In genomic region chr4:16225681-16225995, GRCh38 we compare ENCODE assay signal across 8 cellular contexts. TPM values are rescaled to one million over a fixed set of nuclear protein-coding genes. Genes with fewer than 3 reads are reported as not detected.
DNase-seq lines count a peak whose midpoint lies in the region; ATAC-seq and TF ChIP-seq lines count a peak whose summit lies in the region.

No MANE protein-coding gene starts in this region.

- no peaks in the 10 kb centered on the region for H3K9me2 ChIP-seq in neural cell (ENCODE audit: insufficient read depth, low read length)

- TF ChIP-seq EP300 in neural cell (conservative IDR thresholded peaks at IDR 0.05; ENCODE audit: poor library complexity, severe bottlenecking) = no peak

- peaks cover 32% of the 10 kb centered on the region for H3K79me2 ChIP-seq in neural cell (replicated peaks; ENCODE audit: insufficient read depth, low read length)

- H3K27ac ChIP-seq in KOPT-K1 (ENCODE audit: low read depth, low read length, poor library complexity, severe bottlenecking) (peak overlapping the region; percentile 72), dorsolateral prefrontal cortex (peak overlapping the region in 58 of 59 donors; percentile 34 to 100 (median 94)), neural cell (ENCODE audit: low read length) (no peak overlapping the region)

- intact Hi-C loops in dorsolateral prefrontal cortex (cut with DNase I) = loop anchor here in 1 of 2 donors (10.0 kb wide), 1 partner anchor 571 kb away; the partner anchor contains the start of gene FBXL5

- H3K36me3 ChIP-seq in KOPT-K1 (ENCODE audit: insufficient read depth, low read length) = 0 out of 2 replicates have a peak, but pooled peaks cover 6% of the 10 kb centered on the region
- H3K36me3 ChIP-seq in neural cell (ENCODE audit: insufficient read depth, low read length) = no peaks in the 10 kb centered on the region

- peak overlapping the region; percentile 83 for H3K4me2 ChIP-seq in neural cell (ENCODE audit: low read length)

- H3K4me3 ChIP-seq in dorsolateral prefrontal cortex = peak overlapping the region; percentile 38 to 93 (median 83)
- H3K4me3 ChIP-seq in neural cell (ENCODE audit: low read length) = peak overlapping the region; percentile 87

- no peaks in the 10 kb centered on the region for H3K27me3 ChIP-seq in dorsolateral prefrontal cortex
- H3K27me3 ChIP-seq in neural cell (ENCODE audit: insufficient read depth, low read depth, low read length) = no peaks in the 10 kb centered on the region

- no peak overlapping the region for H2AFZ ChIP-seq in neural cell (ENCODE audit: low read depth, low read length)

- no peaks in the 10 kb centered on the region for H3K9me3 ChIP-seq in KOPT-K1 (ENCODE audit: insufficient read depth, low read length, poor library complexity, severe bottlenecking)
- no peaks in the 10 kb centered on the region for H3K9me3 ChIP-seq in neural cell (ENCODE audit: low read length)

- DNase-seq in dorsolateral prefrontal cortex (no peak), NCI-H446 treated with DMSO at 0.1 percent for 48 hours (lab: John Stamatoyannopoulos, UW) (no peak), NCI-H446 (lab: John Stamatoyannopoulos, UW) (no peak), cerebellar nuclear complex (lab: John Stamatoyannopoulos, UW) (no peak)

- TF ChIP-seq CTCF in dorsolateral prefrontal cortex (IDR thresholded peaks at IDR 0.05 in 54 of 56, conservative IDR thresholded peaks at IDR 0.05 in 2 of 56; ENCODE audit: low read depth in 1 of 56, partially characterized antibody in 56 of 56) (no peak), neural cell (IDR thresholded peaks at IDR 0.05; ENCODE audit: poor library complexity, severe bottlenecking) (no peak)

- H3F3A ChIP-seq in neural cell (ENCODE audit: insufficient read depth, low read length, poor library complexity, severe bottlenecking) = no peaks in the 10 kb centered on the region

- TF ChIP-seq RAD21 in neural cell (conservative IDR thresholded peaks at IDR 0.05) = no peak

- ATAC-seq in GM18873 (IDR thresholded peaks at IDR 0.05; ENCODE audit: low FRiP score, unreplicated experiment) = peak; percentile 4
- no peak for ATAC-seq in GM18867 (IDR thresholded peaks at IDR 0.05; ENCODE audit: unreplicated experiment)

- no peaks in the 10 kb centered on the region for H4K20me1 ChIP-seq in neural cell (ENCODE audit: insufficient read depth)

- H3K9ac ChIP-seq in neural cell (ENCODE audit: low read length) = peak overlapping the region; percentile 73

TF ChIP-seq in neural cell, 6 proteins besides CTCF, POLR2A, EP300 and RAD21:
- TF ChIP-seq EZH2 (IDR thresholded peaks at IDR 0.05; ENCODE audit: borderline replicate concordance, insufficient read depth, low read length, poor library complexity, severe bottlenecking) (no peak), MXI1 (conservative IDR thresholded peaks at IDR 0.05; ENCODE audit: poor library complexity, severe bottlenecking) (peak; percentile 47), SMC3 (conservative IDR thresholded peaks at IDR 0.05; ENCODE audit: poor library complexity) (peak; percentile 21)

RNA-seq across cellular contexts. Expression of gene TAPT1, which starts 0.6 kb away (rescaled TPM):
- 100 to 1,000 TPM in 4 of 120 experiments, 10 to 100 TPM in 116; 59.3 to 107 (median 81.7) TPM for total RNA-seq in dorsolateral prefrontal cortex
- polyA plus RNA-seq in neural cell = 34.2 and 45.2 TPM in 2 replicates
- 38.7 and 56.6 TPM in 2 replicates for polyA minus RNA-seq in neural cell
